ENCODE assay signal across 1 cellular context in the genomic region with DNA sequence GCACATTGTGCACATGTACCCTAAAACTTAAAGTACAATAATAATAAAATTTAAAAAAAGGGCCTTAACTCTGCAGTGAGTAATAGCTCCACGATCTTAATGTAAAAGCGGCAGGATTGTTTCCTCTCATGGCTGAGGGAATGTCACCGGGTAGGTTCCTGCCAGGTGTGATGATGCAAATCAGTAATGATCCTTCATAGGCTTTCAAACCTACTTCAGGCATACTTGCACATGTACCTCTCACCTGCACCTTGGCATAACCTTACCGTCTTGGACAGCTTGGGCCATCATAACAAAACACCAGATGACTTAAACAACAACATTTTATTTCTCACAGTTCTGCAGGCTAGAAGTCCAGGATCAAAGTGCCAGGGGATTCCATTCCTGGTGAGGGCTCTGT. TPM values are rescaled to one million over a fixed set of nuclear protein-coding genes. Genes with fewer than 3 reads are reported as not detected.
"Had no signal": no experiment of that assay in that cellular context is flagged by ENCODE, and none has a peak within 500 bp of the region (broad histone marks: within the 10 kb centered on the region; RNA-seq: fewer than 3 reads in every experiment).

No MANE protein-coding gene starts in this region.

RNA-seq across cellular contexts. Expression of a gene that starts 39.7 kb away (rescaled TPM):
- total RNA-seq: SJSA1 had no signal
